ENCODE assay signal across 8 cellular contexts in the genomic region with DNA sequence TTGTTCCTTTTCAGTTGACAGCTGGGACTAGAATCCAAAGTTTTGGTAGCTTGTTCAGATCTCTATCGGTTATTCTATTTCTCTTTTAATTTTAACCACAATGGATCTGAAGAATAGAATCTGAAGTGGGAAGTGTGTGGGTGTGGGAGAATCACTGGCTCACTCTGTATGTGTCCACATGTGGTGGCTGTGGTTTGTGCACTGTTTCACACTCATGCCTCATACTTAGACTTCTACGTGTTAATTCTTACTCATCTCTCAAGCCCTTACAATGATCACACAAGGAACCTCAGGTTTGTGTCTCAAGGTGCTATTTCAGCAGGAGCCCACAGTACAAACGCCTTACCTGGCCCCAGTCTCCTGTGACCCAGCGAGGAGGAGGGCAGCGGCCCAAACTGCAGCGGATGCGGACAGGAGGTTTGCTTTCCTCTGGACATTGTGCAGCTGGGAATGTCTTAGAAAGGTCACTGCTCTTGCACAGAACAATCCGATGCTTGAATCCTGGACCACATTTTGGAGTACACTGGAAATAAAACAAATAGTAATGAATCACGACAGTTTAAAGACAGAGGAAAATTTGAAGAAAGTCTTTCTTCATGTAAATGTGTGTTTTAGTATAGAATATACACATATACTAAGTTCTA.
A peak's percentile ranks its signal among the peaks of the same experiment; 100 is the strongest.
DNase-seq lines count a peak whose midpoint lies in the region; ATAC-seq lines count a peak whose summit lies in the region.

No MANE protein-coding gene starts in this region.

- no peaks in the 10 kb centered on the region for H3K36me3 Mint-ChIP-seq in activated CD4-positive, alpha-beta T cell treated with anti-CD3 and anti-CD28 coated beads for 36 hours (ENCODE audit: low read depth)
- peaks cover 2% of the 10 kb centered on the region for H3K36me3 Mint-ChIP-seq in activated CD4-positive, alpha-beta T cell treated with anti-CD3 and anti-CD28 coated beads, Interleukin-2, amount 10 ng/mL, durations not matched to agents 7 days and 5 days (ENCODE audit: low read depth)
- peaks cover 10% of the 10 kb centered on the region for H3K36me3 Mint-ChIP-seq in stimulated activated memory B cell treated with anti-CD40 and anti-IgM and Interleukin-4, amounts not matched to agents 10 μg/mL and 1 μg/mL and 100 μg/mL, for 72 hours

- H3K4me1 Mint-ChIP-seq in activated CD4-positive, alpha-beta T cell treated with anti-CD3 and anti-CD28 coated beads for 36 hours = peaks cover 10% of the 10 kb centered on the region
- H3K4me1 Mint-ChIP-seq in activated CD4-positive, alpha-beta T cell treated with anti-CD3 and anti-CD28 coated beads, Interleukin-2, amount 10 ng/mL, durations not matched to agents 7 days and 5 days = peaks cover 4% of the 10 kb centered on the region
- no peaks in the 10 kb centered on the region for H3K4me1 Mint-ChIP-seq in stimulated activated memory B cell treated with anti-CD40 and anti-IgM and Interleukin-4, amounts not matched to agents 10 μg/mL and 1 μg/mL and 100 μg/mL, for 72 hours

- no peaks in the 10 kb centered on the region for H3K9me3 Mint-ChIP-seq in activated CD4-positive, alpha-beta T cell treated with anti-CD3 and anti-CD28 coated beads for 36 hours (ENCODE audit: low read depth)
- H3K9me3 Mint-ChIP-seq in activated CD4-positive, alpha-beta T cell treated with anti-CD3 and anti-CD28 coated beads, Interleukin-2, amount 10 ng/mL, durations not matched to agents 7 days and 5 days = no peaks in the 10 kb centered on the region
- no peaks in the 10 kb centered on the region for H3K9me3 Mint-ChIP-seq in stimulated activated memory B cell treated with anti-CD40 and anti-IgM and Interleukin-4, amounts not matched to agents 10 μg/mL and 1 μg/mL and 100 μg/mL, for 72 hours

- CTCF ChIA-PET in activated CD4-positive, alpha-beta T cell treated with anti-CD3 and anti-CD28 coated beads for 36 hours (lab: Charles Lee) = interaction anchor here (0.7 to 0.9 kb wide), 3 partner anchors 16 to 83 kb away, joined by 3 read pairs; no protein-coding TSS in a partner anchor
- CTCF ChIA-PET in activated CD4-positive, alpha-beta T cell treated with anti-CD3 and anti-CD28 coated beads, Interleukin-2, amount 10 ng/mL, durations not matched to agents 7 days and 5 days (lab: Charles Lee) = interaction anchor here (1.2 kb wide), 1 partner anchor 25 kb away, joined by 3 read pairs; no protein-coding TSS in a partner anchor

- POLR2A ChIA-PET in activated CD4-positive, alpha-beta T cell treated with anti-CD3 and anti-CD28 coated beads for 36 hours (lab: Charles Lee) = interaction anchor here (0.7 kb wide), 1 partner anchor 113 kb away, joined by 7 read pairs; no protein-coding TSS in a partner anchor
- POLR2A ChIA-PET in activated CD4-positive, alpha-beta T cell treated with anti-CD3 and anti-CD28 coated beads, Interleukin-2, amount 10 ng/mL, durations not matched to agents 7 days and 5 days (lab: Charles Lee) = no interaction called here

- ATAC-seq in activated CD4-positive, alpha-beta T cell treated with anti-CD3 and anti-CD28 coated beads for 36 hours = peak; percentile 100
- ATAC-seq in HG03159 (IDR thresholded peaks at IDR 0.05; ENCODE audit: unreplicated experiment) = peak; percentile 87
- ATAC-seq in stimulated activated memory B cell treated with anti-CD40 and anti-IgM and Interleukin-4, amounts not matched to agents 10 μg/mL and 1 μg/mL and 100 μg/mL, for 72 hours = peak; percentile 76

- peak; percentile 85 for DNase-seq in activated CD4-positive, alpha-beta T cell treated with anti-CD3 and anti-CD28 coated beads for 36 hours
- no peak for DNase-seq in activated CD4-positive, alpha-beta T cell treated with anti-CD3 and anti-CD28 coated beads, Interleukin-2, amount 10 ng/mL, durations not matched to agents 7 days and 5 days
- DNase-seq in astrocyte of the hippocampus (ENCODE audit: low read depth, low spot score) (peak; percentile 58), amniotic stem cell (lab: John Stamatoyannopoulos, UW) (no peak), DMS53 (lab: John Stamatoyannopoulos, UW) (no peak), NCI-H1436 treated with DMSO at 0.1 percent for 48 hours (lab: John Stamatoyannopoulos, UW) (no peak)

- no peak overlapping the region for H3K27ac Mint-ChIP-seq in activated CD4-positive, alpha-beta T cell treated with anti-CD3 and anti-CD28 coated beads for 36 hours
- no peak overlapping the region for H3K27ac Mint-ChIP-seq in activated CD4-positive, alpha-beta T cell treated with anti-CD3 and anti-CD28 coated beads, Interleukin-2, amount 10 ng/mL, durations not matched to agents 7 days and 5 days
- H3K27ac Mint-ChIP-seq in stimulated activated memory B cell treated with anti-CD40 and anti-IgM and Interleukin-4, amounts not matched to agents 10 μg/mL and 1 μg/mL and 100 μg/mL, for 72 hours = no peak overlapping the region

- no peak overlapping the region for H3K4me3 Mint-ChIP-seq in activated CD4-positive, alpha-beta T cell treated with anti-CD3 and anti-CD28 coated beads for 36 hours
- no peak overlapping the region for H3K4me3 Mint-ChIP-seq in activated CD4-positive, alpha-beta T cell treated with anti-CD3 and anti-CD28 coated beads, Interleukin-2, amount 10 ng/mL, durations not matched to agents 7 days and 5 days
- H3K4me3 Mint-ChIP-seq in stimulated activated memory B cell treated with anti-CD40 and anti-IgM and Interleukin-4, amounts not matched to agents 10 μg/mL and 1 μg/mL and 100 μg/mL, for 72 hours = no peak overlapping the region

- peaks cover 21% of the 10 kb centered on the region for H3K27me3 Mint-ChIP-seq in activated CD4-positive, alpha-beta T cell treated with anti-CD3 and anti-CD28 coated beads for 36 hours
- H3K27me3 Mint-ChIP-seq in activated CD4-positive, alpha-beta T cell treated with anti-CD3 and anti-CD28 coated beads, Interleukin-2, amount 10 ng/mL, durations not matched to agents 7 days and 5 days = peaks cover 3% of the 10 kb centered on the region
- H3K27me3 Mint-ChIP-seq in stimulated activated memory B cell treated with anti-CD40 and anti-IgM and Interleukin-4, amounts not matched to agents 10 μg/mL and 1 μg/mL and 100 μg/mL, for 72 hours = no peaks in the 10 kb centered on the region

- intact Hi-C loops in activated CD4-positive, alpha-beta T cell treated with anti-CD3 and anti-CD28 coated beads for 36 hours (cut with DNase I, micrococcal nuclease) = loop anchor here (1.0 to 5.0 kb wide), 2 partner anchors 18 to 70 kb away; no protein-coding TSS in a partner anchor

Comparison
In these comparisons a context has a peak if more than half of its experiments do, and no peak if none do; other contexts are left out.
1. DNase-seq: peak in activated CD4-positive, alpha-beta T cell treated with anti-CD3 and anti-CD28 coated beads for 36 hours (single experiment) and astrocyte of the hippocampus (single experiment); none in activated CD4-positive, alpha-beta T cell treated with anti-CD3 and anti-CD28 coated beads, Interleukin-2, amount 10 ng/mL, durations not matched to agents 7 days and 5 days (single experiment), amniotic stem cell (single experiment), DMS53 (single experiment) and NCI-H1436 treated with DMSO at 0.1 percent for 48 hours (single experiment).
2. Peak in every context shown above with its lines, with median percentiles within 50 percentile points of each other: ATAC-seq.